2 cellular contexts compared by ENCODE assay signal in genomic region chr9:130888146-130888885, GRCh38.
TF ChIP-seq lines count a peak whose summit lies in the region.

No MANE protein-coding gene starts in this region.

TF ChIP-seq in HepG2, 621 proteins besides CTCF, POLR2A, EP300 and RAD21:
- TF ChIP-seq ZNF740 (CRISPR knock-in tag; IDR thresholded peaks at IDR 0.05): no peak
- TF ChIP-seq RBM22 (optimal IDR thresholded peaks at IDR 0.05; ENCODE audit: low read length): peak; percentile 48
- no peak for TF ChIP-seq HNF4A (CRISPR knock-in tag; IDR thresholded peaks at IDR 0.05)
- peak; percentile 35 for TF ChIP-seq AGO2 (optimal IDR thresholded peaks at IDR 0.05; ENCODE audit: low read depth, low read length)

TF ChIP-seq in H1, 55 proteins besides CTCF, POLR2A, EP300 and RAD21:
- no peak for TF ChIP-seq SAP30 (IDR thresholded peaks at IDR 0.05; ENCODE audit: insufficient read depth, insufficient replicate concordance, low read length)
- no peak for TF ChIP-seq TEAD4 (IDR thresholded peaks at IDR 0.05; ENCODE audit: low read depth, low read length)
- no peak for TF ChIP-seq FOSL1 (IDR thresholded peaks at IDR 0.05; ENCODE audit: insufficient read depth, low read depth, low read length)
- no peak for TF ChIP-seq TCF12 (IDR thresholded peaks at IDR 0.05; ENCODE audit: low read depth, low read length)
- TF ChIP-seq KDM4A (IDR thresholded peaks at IDR 0.05; ENCODE audit: low read depth, low read length, severe bottlenecking): no peak
- TF ChIP-seq ASH2L (IDR thresholded peaks at IDR 0.05; ENCODE audit: low read length): no peak
- TF ChIP-seq RBBP5 (IDR thresholded peaks at IDR 0.05; ENCODE audit: borderline replicate concordance, low read depth, low read length): no peak
- TF ChIP-seq YY1 (IDR thresholded peaks at IDR 0.05; ENCODE audit: low read depth, low read length): no peak
- no peak for TF ChIP-seq ATF2 (IDR thresholded peaks at IDR 0.05; ENCODE audit: low read length)
- TF ChIP-seq CHD7 (IDR thresholded peaks at IDR 0.05; ENCODE audit: insufficient replicate concordance, low read length): no peak
TF ChIP-seq in H1: peak in this region for 0.
